ENCODE assay signal across 8 cellular contexts in the genomic region with DNA sequence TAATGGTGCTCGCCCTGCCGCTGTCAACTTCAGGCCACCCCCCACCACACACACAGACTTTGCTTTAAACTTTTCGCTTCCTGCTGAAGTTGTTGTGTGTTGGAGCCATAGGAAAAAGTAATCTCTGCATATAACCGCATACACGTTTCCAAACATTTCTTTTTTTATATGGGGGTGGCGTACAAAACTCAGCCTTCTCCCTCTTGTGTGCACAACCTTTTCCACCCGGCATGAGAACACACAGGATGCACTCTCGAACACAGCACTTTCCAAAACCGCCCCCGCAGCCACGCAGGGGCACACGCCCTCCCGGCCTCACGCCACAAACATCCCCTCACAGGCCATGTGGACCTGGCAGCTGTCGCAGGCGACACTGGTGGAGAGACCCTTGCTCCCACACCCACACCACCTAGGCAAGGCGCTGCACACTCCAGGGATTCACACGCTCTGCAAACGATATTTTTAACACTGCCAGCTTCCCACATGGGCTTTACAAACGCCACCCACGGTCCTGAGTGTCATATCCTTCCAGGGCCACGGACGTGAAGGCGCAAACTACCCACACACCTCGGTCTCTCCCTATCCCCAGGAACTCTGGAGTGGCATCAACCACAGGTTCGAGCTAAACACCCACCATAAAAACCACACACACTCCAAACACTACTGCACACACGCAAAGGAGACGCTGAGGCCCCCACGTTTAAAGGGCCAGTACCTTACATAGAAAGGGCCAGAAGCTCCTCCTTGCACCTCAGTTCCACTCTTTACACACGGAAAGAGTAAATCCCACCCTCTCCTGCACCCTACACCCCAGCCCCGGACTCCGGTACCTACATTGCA. TPM values are rescaled to one million over a fixed set of nuclear protein-coding genes. Genes with fewer than 3 reads are reported as not detected.
DNase-seq lines count a peak whose midpoint lies in the region; ATAC-seq and TF ChIP-seq lines count a peak whose summit lies in the region.

No MANE protein-coding gene starts in this region.

- H3K4me1 ChIP-seq in DOHH2 (ENCODE audit: control insufficient read depth, low read length) (peaks cover 60% of the 10 kb centered on the region), testis (peaks cover 22% of the 10 kb centered on the region)

- POLR2A ChIA-PET in naive thymus-derived CD8-positive, alpha-beta T cell (lab: Charles Lee) = interaction anchor here (0.6 to 6.6 kb wide), 30 partner anchors 9 to 282 kb away, joined by 3 to 94 read pairs (median 7); partner anchors contain the start of genes AAAS, CSAD, ESPL1 and ITGB7

- H3K9me2 ChIP-seq in DOHH2 (replicated peaks; ENCODE audit: control insufficient read depth, low read length) = no peaks in the 10 kb centered on the region

- no peaks in the 10 kb centered on the region for H3K9me3 Mint-ChIP-seq in naive thymus-derived CD8-positive, alpha-beta T cell

- peak overlapping the region; percentile 95 to 100 (median 98) for H3K4me3 Mint-ChIP-seq in naive thymus-derived CD8-positive, alpha-beta T cell

- no peaks in the 10 kb centered on the region for H4K20me1 ChIP-seq in DOHH2 (ENCODE audit: control insufficient read depth, insufficient read depth, low read depth, low read length)

- H3K9me3 ChIP-seq in DOHH2 (ENCODE audit: control insufficient read depth, insufficient read depth, low read length) (no peaks in the 10 kb centered on the region), testis (no peaks in the 10 kb centered on the region)

- no peaks in the 10 kb centered on the region for H3K27me3 Mint-ChIP-seq in naive thymus-derived CD8-positive, alpha-beta T cell

- DNase-seq in activated CD4-positive, alpha-beta T cell treated with anti-CD3 and anti-CD28 coated beads, Interleukin-2, amount 50 U/mL, for 1 hour = peak; percentile 50
- DNase-seq in effector CD8-positive, alpha-beta T cell (lab: John Stamatoyannopoulos, UW) = peak; percentile 16
- peak in 7 of 10 donors; percentile 36 to 72 (median 53) for DNase-seq in naive thymus-derived CD8-positive, alpha-beta T cell
- DNase-seq in testis (no peak), DMS 273 treated with DMSO at 0.1 percent for 48 hours (lab: John Stamatoyannopoulos, UW) (no peak)

- peaks cover 57 to 80% (median 75%) of the 10 kb centered on the region in 4 donors for H3K4me1 Mint-ChIP-seq in naive thymus-derived CD8-positive, alpha-beta T cell

- H3K36me3 ChIP-seq in DOHH2 (ENCODE audit: control insufficient read depth, low read length) = no peaks in the 10 kb centered on the region
- H3K36me3 ChIP-seq in testis (ENCODE audit: low read depth, missing control alignments) = no peaks in the 10 kb centered on the region

- H3K4me2 ChIP-seq in DOHH2 (ENCODE audit: low read length) = peak overlapping the region; percentile 100

- H3K27ac ChIP-seq in DOHH2 (ENCODE audit: low read depth, low read length) = no peak overlapping the region
- H3K27ac ChIP-seq in testis = peak overlapping the region; percentile 63 to 79

- no peak for TF ChIP-seq POLR2A in testis (IDR thresholded peaks at IDR 0.05)

- intact Hi-C loops in testis (cut with DNase I; ENCODE audit: low total_unique reads) = loop anchor here (5.0 to 10.0 kb wide), 2 partner anchors 33 to 55 kb away; a partner anchor contains a TSS

- peak overlapping the region; percentile 91 to 97 (median 94) for H3K27ac Mint-ChIP-seq in naive thymus-derived CD8-positive, alpha-beta T cell

- ATAC-seq in HG03108 (IDR thresholded peaks at IDR 0.05; ENCODE audit: unreplicated experiment) (peak; percentile 1), GM21423 (IDR thresholded peaks at IDR 0.05; ENCODE audit: unreplicated experiment) (no peak)
- peak; percentile 19 to 31 for ATAC-seq in naive thymus-derived CD8-positive, alpha-beta T cell

- peaks cover 8% of the 10 kb centered on the region for H3F3A ChIP-seq in DOHH2 (ENCODE audit: control insufficient read depth, insufficient read depth)

- 6% methylated on average over 27 to 32 of the region's 32 CpGs for WGBS in testis, 2 donors

- peak overlapping the region; percentile 87 for H3K4me3 ChIP-seq in DOHH2 (ENCODE audit: low read length)
- H3K4me3 ChIP-seq in testis = peak overlapping the region; percentile 54 to 59

- TF ChIP-seq CTCF in DOHH2 (IDR thresholded peaks at IDR 0.05; ENCODE audit: low read depth, low read length, poor library complexity, severe bottlenecking) (no peak), testis (IDR thresholded peaks at IDR 0.05) (no peak)

- H3K36me3 Mint-ChIP-seq in naive thymus-derived CD8-positive, alpha-beta T cell = peaks cover 0 to 17% (median 0%) of the 10 kb centered on the region in 3 donors

- H3K27me3 ChIP-seq in DOHH2 (ENCODE audit: control insufficient read depth, low read length) = peaks cover 15% of the 10 kb centered on the region
- H3K27me3 ChIP-seq in testis = no peaks in the 10 kb centered on the region

- H3K79me2 ChIP-seq in DOHH2 (ENCODE audit: control insufficient read depth, low read length) = no peaks in the 10 kb centered on the region

RNA-seq across cellular contexts. Expression of gene ITGB7, which starts 12.3 kb away (rescaled TPM):
- total RNA-seq in naive thymus-derived CD8-positive, alpha-beta T cell = 100 to 1,000 TPM; 353 to 362 TPM
- polyA plus RNA-seq in naive thymus-derived CD8-positive, alpha-beta T cell = 100 to 1,000 TPM; 202 to 219 (median 206) TPM
- 1 to 10 TPM in 1 of 2 donors, under 1 TPM in 1; 0.24 to 1.2 TPM for total RNA-seq in testis
- polyA plus RNA-seq in testis (ENCODE audit: insufficient read depth, low read depth, low replicate concordance) = 3.7 TPM

RNA-seq across cellular contexts. Expression of gene RARG, which starts 12.7 kb away (rescaled TPM):
- 10 to 100 TPM; 57.8 to 60.4 TPM for total RNA-seq in naive thymus-derived CD8-positive, alpha-beta T cell
- 10 to 100 TPM in 1 of 3 donors, 1 to 10 TPM in 2; 1.6 to 12.7 (median 3.8) TPM for polyA plus RNA-seq in naive thymus-derived CD8-positive, alpha-beta T cell
- 10 to 100 TPM; 12.1 to 12.5 TPM for total RNA-seq in testis
- 13.6 TPM for polyA plus RNA-seq in testis (ENCODE audit: insufficient read depth, low read depth, low replicate concordance)

RNA-seq across cellular contexts. Expression of gene CSAD, which starts 38.6 kb away (rescaled TPM):
- total RNA-seq in naive thymus-derived CD8-positive, alpha-beta T cell = 10 to 100 TPM; 50.8 to 53.4 TPM
- 1 to 10 TPM; 1.1 to 1.3 (median 1.2) TPM for polyA plus RNA-seq in naive thymus-derived CD8-positive, alpha-beta T cell
- total RNA-seq in testis = 10 to 100 TPM; 73.9 to 93.7 TPM
- polyA plus RNA-seq in testis (ENCODE audit: insufficient read depth, low read depth, low replicate concordance) = 34.9 TPM

RNA-seq across cellular contexts. Expression of gene ZNF740, which starts 38.8 kb away (rescaled TPM):
- 100 to 1,000 TPM; 112 to 113 TPM for total RNA-seq in naive thymus-derived CD8-positive, alpha-beta T cell
- polyA plus RNA-seq in naive thymus-derived CD8-positive, alpha-beta T cell = 1 to 10 TPM; 2.8 to 3.5 (median 3.1) TPM
- total RNA-seq in testis = 10 to 100 TPM; 19.8 to 27.2 TPM
- polyA plus RNA-seq in testis (ENCODE audit: insufficient read depth, low read depth, low replicate concordance) = 15.6 TPM

RNA-seq across cellular contexts. Expression of gene ESPL1, which starts 48.8 kb away (rescaled TPM):
- under 1 TPM; 0.27 to 0.81 TPM for total RNA-seq in naive thymus-derived CD8-positive, alpha-beta T cell
- polyA plus RNA-seq in naive thymus-derived CD8-positive, alpha-beta T cell = not detected
- 10 to 100 TPM; 16.5 to 24.5 TPM for total RNA-seq in testis
- polyA plus RNA-seq in testis (ENCODE audit: insufficient read depth, low read depth, low replicate concordance) = 30.5 TPM

Comparison
In these comparisons a context has a peak if more than half of its experiments do, and no peak if none do; other contexts are left out.
1. DNase-seq: peak in activated CD4-positive, alpha-beta T cell treated with anti-CD3 and anti-CD28 coated beads, Interleukin-2, amount 50 U/mL, for 1 hour (single experiment), effector CD8-positive, alpha-beta T cell (single experiment) and naive thymus-derived CD8-positive, alpha-beta T cell (7 of 10); none in testis (single experiment) and DMS 273 treated with DMSO at 0.1 percent for 48 hours (single experiment).
2. RNA of gene ITGB7, which starts 12.3 kb away (total RNA-seq): 353 to 362 TPM in naive thymus-derived CD8-positive, alpha-beta T cell; 0.24 to 1.2 TPM in testis; every median in the first group is over 100 times any median in the second.
3. RNA of gene RARG, which starts 12.7 kb away (total RNA-seq): 57.8 to 60.4 TPM in naive thymus-derived CD8-positive, alpha-beta T cell; 12.1 to 12.5 TPM in testis; every median in the first group is over 4 times any median in the second.